28 cellular contexts compared by ENCODE assay signal in genomic region chr12:46198913-46199312, GRCh38.
DNase-seq lines count a peak whose midpoint lies in the region; ATAC-seq, FAIRE-seq and TF ChIP-seq lines count a peak whose summit lies in the region.
"Had no signal": no experiment of that assay in that cellular context is flagged by ENCODE, and none has a peak within 500 bp of the region (broad histone marks: within the 10 kb centered on the region; RNA-seq: fewer than 3 reads in every experiment).

No MANE protein-coding gene starts in this region.

- TF ChIP-seq CTCF in mesothelial cell of epicardium (IDR thresholded peaks at IDR 0.05; ENCODE audit: unreplicated experiment): no peak

- CTCF ChIA-PET in activated CD4-positive, alpha-beta T cell treated with anti-CD3 and anti-CD28 coated beads, Interleukin-2, amount 10 ng/mL, durations not matched to agents 7 days and 5 days (lab: Charles Lee): interaction anchor here (0.9 to 3.0 kb wide), 3 partner anchors 9 to 28 kb away, joined by 3 to 9 read pairs (median 5); no protein-coding TSS in a partner anchor
- CTCF ChIA-PET in activated CD4-positive, alpha-beta memory T cell treated with anti-CD3 and anti-CD28 coated beads, Interleukin-2, amount 10 ng/mL, durations not matched to agents 7 days and 5 days (lab: Charles Lee): no interaction called here
- CTCF ChIA-PET in activated CD8-positive, alpha-beta memory T cell treated with anti-CD3 and anti-CD28 coated beads, Interleukin-2, amount 10 ng/mL, durations not matched to agents 7 days and 5 days (lab: Charles Lee): no interaction called here

- H3K27ac Mint-ChIP-seq in activated CD4-positive, alpha-beta T cell treated with anti-CD3 and anti-CD28 coated beads, Interleukin-2, amount 10 ng/mL, durations not matched to agents 7 days and 5 days: peak overlapping the region; percentile 51
- H3K27ac Mint-ChIP-seq in activated CD4-positive, alpha-beta memory T cell treated with anti-CD3 and anti-CD28 coated beads, Interleukin-2, amount 10 ng/mL, durations not matched to agents 7 days and 5 days: peak overlapping the region; percentile 26
- peak overlapping the region; percentile 71 for H3K27ac Mint-ChIP-seq in mesothelial cell of epicardium
- no peak overlapping the region for H3K27ac Mint-ChIP-seq in activated CD8-positive, alpha-beta memory T cell treated with anti-CD3 and anti-CD28 coated beads, Interleukin-2, amount 10 ng/mL, durations not matched to agents 7 days and 5 days
- H3K27ac Mint-ChIP-seq: nephron had no signal

- no peak for FAIRE-seq in GM12892 (lab: Jason Lieb, UNC)
- FAIRE-seq: A204.1, kidney had no signal

- no peak for ATAC-seq in activated CD8-positive, alpha-beta memory T cell treated with anti-CD3 and anti-CD28 coated beads, Interleukin-2, amount 10 ng/mL, durations not matched to agents 7 days and 5 days
- ATAC-seq: HCT116 had no signal

- POLR2A ChIA-PET in activated CD4-positive, alpha-beta T cell treated with anti-CD3 and anti-CD28 coated beads, Interleukin-2, amount 10 ng/mL, durations not matched to agents 7 days and 5 days (lab: Charles Lee): no interaction called here
- POLR2A ChIA-PET in activated CD4-positive, alpha-beta memory T cell treated with anti-CD3 and anti-CD28 coated beads, Interleukin-2, amount 10 ng/mL, durations not matched to agents 7 days and 5 days (lab: Charles Lee): interaction anchor here (1.0 to 3.3 kb wide), 2 partner anchors 23 to 70 kb away, joined by 3 to 13 read pairs; partner anchors contain the start of gene SLC38A1

- DNase-seq in activated CD4-positive, alpha-beta T cell treated with anti-CD3 and anti-CD28 coated beads, Interleukin-2, amount 10 ng/mL, durations not matched to agents 7 days and 5 days: no peak
- DNase-seq in activated CD4-positive, alpha-beta T cell treated with anti-CD3 and anti-CD28 coated beads, Interleukin-2, amount 50 U/mL, for 1 hour: no peak
- DNase-seq in GM12892 (ENCODE audit: insufficient read length) (no peak), mesothelial cell of epicardium (ENCODE audit: low spot score in 2 of 2, unreplicated experiment in 2 of 2) (no peak), ACHN (no peak)
- no peak for DNase-seq in activated CD4-positive, alpha-beta memory T cell treated with anti-CD3 and anti-CD28 coated beads, Interleukin-2, amount 10 ng/mL, durations not matched to agents 7 days and 5 days
- DNase-seq in stimulated activated CD4-positive, alpha-beta T cell treated with anti-CD3 and anti-CD28 coated beads, Interleukin-2, amount 100 ng/mL, for 24 hours: no peak
- DNase-seq in activated CD8-positive, alpha-beta memory T cell treated with anti-CD3 and anti-CD28 coated beads, Interleukin-2, amount 10 ng/mL, durations not matched to agents 7 days and 5 days: no peak
- DNase-seq: activated CD4-positive, alpha-beta T cell treated with anti-CD3 and anti-CD28 coated beads for 48 hours; activated gamma-delta T cell treated with Interleukin-2 at 50 U/mL for 16 hours; AML-193; Caco-2; cortex of kidney; GF-D8; head of caudate nucleus; KG1; kidney; midbrain; MM.1S; NCI-H1417; NCI-H2081; NCI-H345; NCI-H748 treated with DMSO at 0.1 percent for 48 hours; RPMI8226; trophoblast cell had no signal

- no peaks in the 10 kb centered on the region for H3K27me3 Mint-ChIP-seq in activated CD4-positive, alpha-beta T cell treated with anti-CD3 and anti-CD28 coated beads, Interleukin-2, amount 10 ng/mL, durations not matched to agents 7 days and 5 days
- no peaks in the 10 kb centered on the region for H3K27me3 Mint-ChIP-seq in activated CD4-positive, alpha-beta memory T cell treated with anti-CD3 and anti-CD28 coated beads, Interleukin-2, amount 10 ng/mL, durations not matched to agents 7 days and 5 days
- no peaks in the 10 kb centered on the region for H3K27me3 Mint-ChIP-seq in mesothelial cell of epicardium (ENCODE audit: low read depth)
- no peaks in the 10 kb centered on the region for H3K27me3 Mint-ChIP-seq in activated CD8-positive, alpha-beta memory T cell treated with anti-CD3 and anti-CD28 coated beads, Interleukin-2, amount 10 ng/mL, durations not matched to agents 7 days and 5 days

- no peak overlapping the region for H3K4me3 Mint-ChIP-seq in activated CD4-positive, alpha-beta T cell treated with anti-CD3 and anti-CD28 coated beads, Interleukin-2, amount 10 ng/mL, durations not matched to agents 7 days and 5 days
- no peak overlapping the region for H3K4me3 Mint-ChIP-seq in activated CD4-positive, alpha-beta memory T cell treated with anti-CD3 and anti-CD28 coated beads, Interleukin-2, amount 10 ng/mL, durations not matched to agents 7 days and 5 days
- no peak overlapping the region for H3K4me3 Mint-ChIP-seq in mesothelial cell of epicardium
- H3K4me3 Mint-ChIP-seq in activated CD8-positive, alpha-beta memory T cell treated with anti-CD3 and anti-CD28 coated beads, Interleukin-2, amount 10 ng/mL, durations not matched to agents 7 days and 5 days: no peak overlapping the region
- H3K4me3 Mint-ChIP-seq: nephron had no signal

- in situ Hi-C loops in ACHN (cut with HindIII; ENCODE audit: low pct_ligation_motif_present, low pct_unique_long_range_greater_than_20kb, low sequenced_read_pairs): no loop called here

- H3K4me1 Mint-ChIP-seq in activated CD4-positive, alpha-beta T cell treated with anti-CD3 and anti-CD28 coated beads, Interleukin-2, amount 10 ng/mL, durations not matched to agents 7 days and 5 days: peaks cover 21% of the 10 kb centered on the region
- H3K4me1 Mint-ChIP-seq in activated CD4-positive, alpha-beta memory T cell treated with anti-CD3 and anti-CD28 coated beads, Interleukin-2, amount 10 ng/mL, durations not matched to agents 7 days and 5 days: no peaks in the 10 kb centered on the region
- H3K4me1 Mint-ChIP-seq in mesothelial cell of epicardium: peaks cover 28% of the 10 kb centered on the region
- H3K4me1 Mint-ChIP-seq in activated CD8-positive, alpha-beta memory T cell treated with anti-CD3 and anti-CD28 coated beads, Interleukin-2, amount 10 ng/mL, durations not matched to agents 7 days and 5 days: no peaks in the 10 kb centered on the region
- H3K4me1 Mint-ChIP-seq: nephron had no signal

- H3K9me3 Mint-ChIP-seq in activated CD4-positive, alpha-beta T cell treated with anti-CD3 and anti-CD28 coated beads, Interleukin-2, amount 10 ng/mL, durations not matched to agents 7 days and 5 days: peaks cover 22% of the 10 kb centered on the region
- peaks cover 7% of the 10 kb centered on the region for H3K9me3 Mint-ChIP-seq in activated CD4-positive, alpha-beta memory T cell treated with anti-CD3 and anti-CD28 coated beads, Interleukin-2, amount 10 ng/mL, durations not matched to agents 7 days and 5 days
- H3K9me3 Mint-ChIP-seq in mesothelial cell of epicardium: peaks cover 8% of the 10 kb centered on the region
- H3K9me3 Mint-ChIP-seq in activated CD8-positive, alpha-beta memory T cell treated with anti-CD3 and anti-CD28 coated beads, Interleukin-2, amount 10 ng/mL, durations not matched to agents 7 days and 5 days (ENCODE audit: low read depth): peaks cover 9% of the 10 kb centered on the region

- H3K36me3 Mint-ChIP-seq in activated CD4-positive, alpha-beta T cell treated with anti-CD3 and anti-CD28 coated beads, Interleukin-2, amount 10 ng/mL, durations not matched to agents 7 days and 5 days (ENCODE audit: low read depth): peaks cover 95% of the 10 kb centered on the region
- peaks cover 95% of the 10 kb centered on the region for H3K36me3 Mint-ChIP-seq in activated CD4-positive, alpha-beta memory T cell treated with anti-CD3 and anti-CD28 coated beads, Interleukin-2, amount 10 ng/mL, durations not matched to agents 7 days and 5 days (ENCODE audit: low read depth)
- H3K36me3 Mint-ChIP-seq in mesothelial cell of epicardium: peaks cover 56% of the 10 kb centered on the region
- peaks cover 88% of the 10 kb centered on the region for H3K36me3 Mint-ChIP-seq in activated CD8-positive, alpha-beta memory T cell treated with anti-CD3 and anti-CD28 coated beads, Interleukin-2, amount 10 ng/mL, durations not matched to agents 7 days and 5 days

- 0 out of 2 replicates have a peak, but pooled peaks have one; percentile 11 for TF ChIP-seq POLR2A in GM12892 (IDR thresholded peaks at IDR 0.05; ENCODE audit: low read depth, low read length)
